In the genomic region with DNA sequence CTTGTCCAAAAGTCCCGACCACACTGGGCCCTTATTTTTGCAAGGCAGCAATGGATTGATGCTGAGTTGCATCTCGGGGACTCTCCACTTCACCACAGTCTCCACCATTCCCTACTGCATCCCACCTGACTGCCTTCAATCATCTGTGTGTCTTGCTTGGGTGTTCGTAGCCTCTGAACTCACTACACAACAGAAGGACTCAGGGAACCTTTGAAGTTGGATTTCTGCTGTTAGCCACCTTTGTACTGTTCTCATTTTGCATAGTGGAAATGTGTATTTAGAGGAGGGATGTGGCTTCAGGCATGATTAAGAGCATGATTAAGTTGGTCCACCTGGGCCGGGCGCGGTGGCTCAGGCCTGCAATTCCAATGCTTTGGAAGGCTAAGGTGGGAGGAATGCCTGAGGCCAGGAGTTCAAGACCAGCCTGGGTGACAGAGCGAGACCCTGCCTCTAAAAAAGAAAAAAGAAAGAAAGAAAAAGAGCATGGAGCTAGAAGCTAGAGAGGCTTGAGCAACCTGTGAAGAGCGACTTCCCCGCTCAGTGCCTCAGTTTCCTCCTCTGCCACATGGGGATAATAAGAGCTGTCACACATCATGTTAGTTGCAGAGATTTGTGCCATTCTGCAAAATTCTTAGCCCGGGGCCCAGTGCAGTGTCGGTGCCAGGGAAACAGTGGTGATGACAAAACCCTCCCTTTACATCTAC, we compare ENCODE assay signal across 19 cellular contexts.
DNase-seq lines count a peak whose midpoint lies in the region; ATAC-seq, FAIRE-seq and TF ChIP-seq lines count a peak whose summit lies in the region.
"Had no signal": no experiment of that assay in that cellular context is flagged by ENCODE, and none has a peak within 500 bp of the region (broad histone marks: within the 10 kb centered on the region; RNA-seq: fewer than 3 reads in every experiment).

No MANE protein-coding gene starts in this region.

- H3K36me3 Mint-ChIP-seq in activated CD4-positive, alpha-beta T cell treated with anti-CD3 and anti-CD28 coated beads for 36 hours (ENCODE audit: low read depth) = no peaks in the 10 kb centered on the region
- H3K36me3 Mint-ChIP-seq in activated CD4-positive, alpha-beta T cell treated with anti-CD3 and anti-CD28 coated beads, Interleukin-2, amount 10 ng/mL, durations not matched to agents 24 days and 14 days (ENCODE audit: low read depth) = no peaks in the 10 kb centered on the region
- peaks cover 8% of the 10 kb centered on the region for H3K36me3 Mint-ChIP-seq in central memory CD8-positive, alpha-beta T cell (ENCODE audit: insufficient read depth)

- H3K36me3 ChIP-seq in mucosa of descending colon (ENCODE audit: low read depth) (no peaks in the 10 kb centered on the region), transverse colon (no peaks in the 10 kb centered on the region), testis (ENCODE audit: low read depth, missing control alignments) (no peaks in the 10 kb centered on the region)
- H3K36me3 ChIP-seq: BLaER1, WERI-Rb-1 had no signal

- H3K27ac ChIP-seq in transverse colon (peak overlapping the region; percentile 10 to 72 (median 58)), testis (no peak overlapping the region)
- H3K27ac ChIP-seq: BLaER1, HL-60, WERI-Rb-1 had no signal

- peak overlapping the region; percentile 17 for H3K27ac Mint-ChIP-seq in activated CD4-positive, alpha-beta T cell treated with anti-CD3 and anti-CD28 coated beads for 36 hours
- H3K27ac Mint-ChIP-seq in activated CD4-positive, alpha-beta T cell treated with anti-CD3 and anti-CD28 coated beads, Interleukin-2, amount 10 ng/mL, durations not matched to agents 24 days and 14 days = no peak overlapping the region
- peak overlapping the region; percentile 81 for H3K27ac Mint-ChIP-seq in central memory CD8-positive, alpha-beta T cell (ENCODE audit: low read depth)

- intact Hi-C loops in activated CD4-positive, alpha-beta T cell treated with anti-CD3 and anti-CD28 coated beads for 36 hours (cut with DNase I, micrococcal nuclease) = no loop called here
- intact Hi-C loops in activated CD4-positive, alpha-beta T cell treated with anti-CD3 and anti-CD28 coated beads, Interleukin-2, amount 10 ng/mL, durations not matched to agents 24 days and 14 days (cut with micrococcal nuclease) = loop anchor here (5.0 kb wide), 1 partner anchor 52 kb away; no protein-coding TSS in a partner anchor
- intact Hi-C loops in mucosa of descending colon (cut with DNase I, micrococcal nuclease) (loop anchor here in 1 of 2 donors (10.0 kb wide), 1 partner anchor 66 kb away; no protein-coding TSS in a partner anchor), transverse colon (cut with DNase I; ENCODE audit: low total_unique reads) (no loop called here), testis (cut with DNase I; ENCODE audit: low total_unique reads) (no loop called here)

- TF ChIP-seq CTCF in mucosa of descending colon (IDR thresholded peaks at IDR 0.05) (no peak), transverse colon (IDR thresholded peaks at IDR 0.05) (no peak), testis (IDR thresholded peaks at IDR 0.05) (no peak), D721Med (IDR thresholded peaks at IDR 0.05; ENCODE audit: insufficient read depth, missing control alignments) (no peak)

- no peaks in the 10 kb centered on the region for H3K9me3 ChIP-seq in mucosa of descending colon
- H3K9me3 ChIP-seq in transverse colon = no peaks in the 10 kb centered on the region
- no peaks in the 10 kb centered on the region for H3K9me3 ChIP-seq in testis
- H3K9me3 ChIP-seq: BLaER1 had no signal

- no peak for TF ChIP-seq EP300 in transverse colon (IDR thresholded peaks at IDR 0.05; ENCODE audit: low read depth)

- H3K4me3 ChIP-seq in mucosa of descending colon (no peak overlapping the region), transverse colon (no peak overlapping the region), testis (no peak overlapping the region)
- H3K4me3 ChIP-seq: BLaER1 had no signal

- POLR2A ChIA-PET in activated CD4-positive, alpha-beta T cell treated with anti-CD3 and anti-CD28 coated beads for 36 hours (lab: Charles Lee) = no interaction called here

- in situ Hi-C loops in transverse colon (cut with MboI; ENCODE audit: low pct_ligation_motif_present in 1 of 4, low pct_unique_long_range_greater_than_20kb in 1 of 4, low sequenced_read_pairs in 3 of 4) = no loop called here

- peaks cover 44% of the 10 kb centered on the region for H3K4me1 Mint-ChIP-seq in activated CD4-positive, alpha-beta T cell treated with anti-CD3 and anti-CD28 coated beads for 36 hours
- peaks cover 54% of the 10 kb centered on the region for H3K4me1 Mint-ChIP-seq in activated CD4-positive, alpha-beta T cell treated with anti-CD3 and anti-CD28 coated beads, Interleukin-2, amount 10 ng/mL, durations not matched to agents 24 days and 14 days
- peaks cover 56% of the 10 kb centered on the region for H3K4me1 Mint-ChIP-seq in central memory CD8-positive, alpha-beta T cell

- H3K9me3 Mint-ChIP-seq in activated CD4-positive, alpha-beta T cell treated with anti-CD3 and anti-CD28 coated beads for 36 hours (ENCODE audit: low read depth) = no peaks in the 10 kb centered on the region
- no peaks in the 10 kb centered on the region for H3K9me3 Mint-ChIP-seq in activated CD4-positive, alpha-beta T cell treated with anti-CD3 and anti-CD28 coated beads, Interleukin-2, amount 10 ng/mL, durations not matched to agents 24 days and 14 days
- no peaks in the 10 kb centered on the region for H3K9me3 Mint-ChIP-seq in central memory CD8-positive, alpha-beta T cell

- CTCF ChIA-PET in activated CD4-positive, alpha-beta T cell treated with anti-CD3 and anti-CD28 coated beads for 36 hours (lab: Charles Lee) = no interaction called here

- peaks cover 6% of the 10 kb centered on the region for H3K27me3 Mint-ChIP-seq in activated CD4-positive, alpha-beta T cell treated with anti-CD3 and anti-CD28 coated beads for 36 hours
- H3K27me3 Mint-ChIP-seq in activated CD4-positive, alpha-beta T cell treated with anti-CD3 and anti-CD28 coated beads, Interleukin-2, amount 10 ng/mL, durations not matched to agents 24 days and 14 days = no peaks in the 10 kb centered on the region
- no peaks in the 10 kb centered on the region for H3K27me3 Mint-ChIP-seq in central memory CD8-positive, alpha-beta T cell

- no peaks in the 10 kb centered on the region for H3K27me3 ChIP-seq in transverse colon
- no peaks in the 10 kb centered on the region for H3K27me3 ChIP-seq in testis
- H3K27me3 ChIP-seq: BLaER1 had no signal

- WGBS in transverse colon (ENCODE audit: low coverage in 1 of 2), 2 donors = 50 to 55% methylated on average over 6 to 11 of the region's 11 CpGs
- WGBS in testis, 2 donors = 86 to 92% methylated on average over 11 of the region's 11 CpGs

- ATAC-seq in activated CD4-positive, alpha-beta T cell treated with anti-CD3 and anti-CD28 coated beads for 36 hours = no peak
- ATAC-seq in central memory CD8-positive, alpha-beta T cell (replicated peaks; ENCODE audit: extremely low read depth, poor library complexity, severe bottlenecking) = no peak
- ATAC-seq in mucosa of descending colon = peak; percentile 68

- H3K4me1 ChIP-seq in mucosa of descending colon (ENCODE audit: low read depth) = peaks cover 15% of the 10 kb centered on the region
- H3K4me1 ChIP-seq in transverse colon = peaks cover 7 to 39% (median 19%) of the 10 kb centered on the region in 4 donors
- peaks cover 6% of the 10 kb centered on the region for H3K4me1 ChIP-seq in testis

- TF ChIP-seq POLR2A in transverse colon (IDR thresholded peaks at IDR 0.05) (no peak), testis (IDR thresholded peaks at IDR 0.05) (no peak)

- no peak for FAIRE-seq in D721Med (lab: Jason Lieb, UNC)
- FAIRE-seq: RCC 7860 had no signal

- DNase-seq in activated CD4-positive, alpha-beta T cell treated with anti-CD3 and anti-CD28 coated beads for 36 hours = no peak
- DNase-seq in activated CD4-positive, alpha-beta T cell treated with anti-CD3 and anti-CD28 coated beads, Interleukin-2, amount 10 ng/mL, durations not matched to agents 24 days and 14 days = no peak
- DNase-seq in central memory CD8-positive, alpha-beta T cell (ENCODE audit: low spot score in 2 of 2) = no peak
- DNase-seq in mucosa of descending colon (peak in 2 of 3 donors; percentile 64 to 69), transverse colon (no peak), COR-L47 (lab: John Stamatoyannopoulos, UW) (no peak), testis (no peak), D721Med (ENCODE audit: insufficient read length, low spot score) (no peak)
- DNase-seq: amygdala, DMS79 treated with DMSO at 0.1 percent for 48 hours, hippocampal formation, KG1, kidney glomerular epithelial cell, SW 1271, trophoblast cell, WERI-Rb-1 had no signal

- no peak overlapping the region for H3K4me3 Mint-ChIP-seq in activated CD4-positive, alpha-beta T cell treated with anti-CD3 and anti-CD28 coated beads for 36 hours
- H3K4me3 Mint-ChIP-seq in activated CD4-positive, alpha-beta T cell treated with anti-CD3 and anti-CD28 coated beads, Interleukin-2, amount 10 ng/mL, durations not matched to agents 24 days and 14 days = no peak overlapping the region
- H3K4me3 Mint-ChIP-seq in central memory CD8-positive, alpha-beta T cell = no peak overlapping the region

Comparison
In these comparisons a context has a peak if more than half of its experiments do, and no peak if none do; other contexts are left out.
1. DNase-seq: peak in mucosa of descending colon (2 of 3); none in activated CD4-positive, alpha-beta T cell treated with anti-CD3 and anti-CD28 coated beads for 36 hours (single experiment), activated CD4-positive, alpha-beta T cell treated with anti-CD3 and anti-CD28 coated beads, Interleukin-2, amount 10 ng/mL, durations not matched to agents 24 days and 14 days (single experiment), central memory CD8-positive, alpha-beta T cell (0 of 2), transverse colon (single experiment), COR-L47 (single experiment), testis (single experiment) and D721Med (single experiment).
2. H3K27ac ChIP-seq: peak in transverse colon (4 of 4); none in testis (0 of 2).